In the genomic region with DNA sequence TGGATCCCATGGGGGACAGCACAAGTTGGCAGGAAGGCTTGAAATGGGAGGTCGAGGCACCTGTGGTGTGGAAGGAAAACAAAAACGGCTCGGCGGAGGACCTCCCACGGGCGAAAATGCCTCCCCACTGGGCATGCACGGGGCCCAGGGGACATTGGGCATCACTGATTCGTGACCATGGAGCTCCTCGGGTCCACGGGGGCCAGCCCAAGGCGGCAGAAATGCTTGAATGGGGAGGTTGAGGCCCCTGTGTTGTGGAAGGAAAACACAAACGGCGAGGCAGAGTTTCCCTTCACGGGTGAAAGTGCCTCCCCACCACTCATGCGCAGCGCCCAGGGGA, we compare ENCODE assay signal across 13 cellular contexts.
DNase-seq lines count a peak whose midpoint lies in the region; ATAC-seq and TF ChIP-seq lines count a peak whose summit lies in the region.
"Had no signal": no experiment of that assay in that cellular context is flagged by ENCODE, and none has a peak within 500 bp of the region (broad histone marks: within the 10 kb centered on the region; RNA-seq: fewer than 3 reads in every experiment).

No MANE protein-coding gene starts in this region.

- no CpG with 5 or more reads among the region's 16 CpGs for WGBS in H9 (ENCODE audit: extremely low coverage, insufficient read length, low lambda C conversion rate)

- H4K20me1 ChIP-seq in BLaER1 treated with 17β-estradiol and CSF1 and Interleukin-3, amounts not matched to agents 10 nM and 100 nM: 0 out of 22 replicates have a peak, but pooled peaks cover 0 to 4% (median 0%) of the 10 kb centered on the region in 11 experiments
- H4K20me1 ChIP-seq in H9 (ENCODE audit: control insufficient read depth, insufficient read depth, insufficient read length): no peaks in the 10 kb centered on the region

- intact Hi-C loops in sciatic nerve (cut with DNase I): no loop called here

- no peak overlapping the region for H3K4ac ChIP-seq in H9 (ENCODE audit: low read depth, low read length)

- 0 out of 22 replicates have a peak, but pooled peaks cover 0 to 4% (median 0%) of the 10 kb centered on the region in 11 experiments for H3K27me3 ChIP-seq in BLaER1 treated with 17β-estradiol and CSF1 and Interleukin-3, amounts not matched to agents 10 nM and 100 nM
- H3K27me3 ChIP-seq in H9 (ENCODE audit: insufficient read depth, low read length): no peaks in the 10 kb centered on the region
- H3K27me3 ChIP-seq in HAP-1 (ENCODE audit: low read depth): no peaks in the 10 kb centered on the region

- no peaks in the 10 kb centered on the region for H3K4me1 Mint-ChIP-seq in H9
- H3K4me1 Mint-ChIP-seq: CD4-positive, CD25-positive, alpha-beta regulatory T cell; naive thymus-derived CD8-positive, alpha-beta T cell had no signal

- H3K79me2 ChIP-seq in H9 (ENCODE audit: insufficient read depth, low read length): no peaks in the 10 kb centered on the region

- H2BK12ac ChIP-seq in H9 (ENCODE audit: insufficient read length, low read depth, low read length): no peak overlapping the region

- H3K27ac Mint-ChIP-seq in H9: no peak overlapping the region
- H3K27ac Mint-ChIP-seq: activated naive CD4-positive, alpha-beta T cell treated with anti-CD3 and anti-CD28 coated beads, Interleukin-2, amount 50 U/mL, for 72 hours; CD4-positive, CD25-positive, alpha-beta regulatory T cell; naive thymus-derived CD8-positive, alpha-beta T cell had no signal

- in situ Hi-C loops in HAP-1 (cut with MboI; ENCODE audit: low sequenced_read_pairs): no loop called here

- peaks cover 5 to 14% (median 6%) of the 10 kb centered on the region in 3 experiments; a peak in 6 of 7 replicates for H3K36me3 Mint-ChIP-seq in H9 (ENCODE audit: insufficient read depth in 1 of 3, low read depth in 3 of 3)
- H3K36me3 Mint-ChIP-seq: CD4-positive, CD25-positive, alpha-beta regulatory T cell; naive thymus-derived CD8-positive, alpha-beta T cell had no signal

- no peak overlapping the region for H2AFZ ChIP-seq in H9 (ENCODE audit: low read length)

- H2BK20ac ChIP-seq in H9 (ENCODE audit: low read depth, low read length, poor library complexity, severe bottlenecking): no peak overlapping the region

- no peak overlapping the region for H2BK15ac ChIP-seq in H9 (ENCODE audit: low read depth, low read length)

- H3K23me2 ChIP-seq in H9 (ENCODE audit: insufficient read length, low read depth, low read length, poor library complexity, severe bottlenecking): no peaks in the 10 kb centered on the region

- DNase-seq in H9: peak; percentile 5
- DNase-seq in hepatic stellate cell (ENCODE audit: low spot score): peak; percentile 0
- peak; percentile 39 for DNase-seq in sciatic nerve (ENCODE audit: low spot score)
- no peak for DNase-seq in Kasumi-1 (lab: John Stamatoyannopoulos, UW)
- no peak for DNase-seq in kidney tubule cell (ENCODE audit: low spot score)
- no peak for DNase-seq in HAP-1 (ENCODE audit: low spot score in 2 of 2)
- DNase-seq: CD4-positive, CD25-positive, alpha-beta regulatory T cell; DMS79; effector CD4-positive, alpha-beta T cell; NCI-H1694 treated with DMSO at 0.1 percent for 48 hours had no signal

- H3K27me3 Mint-ChIP-seq in H9 (ENCODE audit: low read depth): no peaks in the 10 kb centered on the region; the same call in none of the 2 replicates
- H3K27me3 Mint-ChIP-seq: CD4-positive, CD25-positive, alpha-beta regulatory T cell had no signal

- H3K18ac ChIP-seq in H9 (ENCODE audit: insufficient read length, low read depth, low read length): no peak overlapping the region

- H3K4me2 ChIP-seq in BLaER1 treated with 17β-estradiol and CSF1 and Interleukin-3, amounts not matched to agents 10 nM and 100 nM: peak overlapping the region in 8 of 11 experiments; percentile 35 to 88 (median 70); a peak in 14 of 22 replicates
- H3K4me2 ChIP-seq in H9 (ENCODE audit: insufficient read depth, insufficient read length, low read length): no peak overlapping the region

- no peak overlapping the region for H2AK5ac ChIP-seq in H9 (ENCODE audit: insufficient read length, low read length)

- H3K14ac ChIP-seq in H9 (ENCODE audit: insufficient read depth, low read length): no peak overlapping the region

- H3T11ph ChIP-seq in H9 (ENCODE audit: low read length): no peak overlapping the region

- no peak overlapping the region for H2BK120ac ChIP-seq in H9 (ENCODE audit: low read depth, low read length, poor library complexity, severe bottlenecking)

- no peak overlapping the region for H3K4me3 Mint-ChIP-seq in H9
- H3K4me3 Mint-ChIP-seq: CD4-positive, CD25-positive, alpha-beta regulatory T cell; naive thymus-derived CD8-positive, alpha-beta T cell had no signal

- H2BK5ac ChIP-seq in H9 (ENCODE audit: insufficient read length, low read length): no peak overlapping the region

- no peak overlapping the region for H3K9ac ChIP-seq in BLaER1 treated with 17β-estradiol and CSF1 and Interleukin-3, amounts not matched to agents 10 nM and 100 nM
- no peak overlapping the region for H3K9ac ChIP-seq in H9 (ENCODE audit: extremely low read depth, insufficient read length, low read length)

- H3K4me3 ChIP-seq in BLaER1 treated with 17β-estradiol and CSF1 and Interleukin-3, amounts not matched to agents 10 nM and 100 nM: no peak overlapping the region
- no peak overlapping the region for H3K4me3 ChIP-seq in HAP-1

- peaks cover 0 to 53% (median 28%) of the 10 kb centered on the region in 10 experiments; a peak in 15 of 20 replicates for H3K4me1 ChIP-seq in BLaER1 treated with 17β-estradiol and CSF1 and Interleukin-3, amounts not matched to agents 10 nM and 100 nM
- no peaks in the 10 kb centered on the region for H3K4me1 ChIP-seq in H9 (ENCODE audit: insufficient read depth, low read length)
- no peaks in the 10 kb centered on the region for H3K4me1 ChIP-seq in HAP-1

- peaks cover 26 to 92% (median 50%) of the 10 kb centered on the region in 11 experiments for H3K9me3 ChIP-seq in BLaER1 treated with 17β-estradiol and CSF1 and Interleukin-3, amounts not matched to agents 10 nM and 100 nM (replicated peaks in 1 of 11)
- peaks cover 97% of the 10 kb centered on the region for H3K9me3 ChIP-seq in H9 (ENCODE audit: control insufficient read depth, low read depth, low read length)
- no peaks in the 10 kb centered on the region for H3K9me3 ChIP-seq in HAP-1

- ATAC-seq in sciatic nerve: no peak
- ATAC-seq: activated naive CD4-positive, alpha-beta T cell treated with anti-CD3 and anti-CD28 coated beads, Interleukin-2, amount 50 U/mL, for 72 hours; naive thymus-derived CD8-positive, alpha-beta T cell had no signal

- no peaks in the 10 kb centered on the region for H3K36me3 ChIP-seq in BLaER1 treated with 17β-estradiol and CSF1 and Interleukin-3, amounts not matched to agents 10 nM and 100 nM
- no peaks in the 10 kb centered on the region for H3K36me3 ChIP-seq in HAP-1 (replicated peaks)

- peaks cover 96 to 99% of the 10 kb centered on the region in 2 experiments for H3K9me3 Mint-ChIP-seq in H9

- no peak overlapping the region for H4K8ac ChIP-seq in H9 (replicated peaks; ENCODE audit: insufficient read length, low read depth, low read length)

- no peak overlapping the region for H4K91ac ChIP-seq in H9 (ENCODE audit: insufficient read length, low read depth, low read length)

- no peak overlapping the region for H3K56ac ChIP-seq in H9 (ENCODE audit: insufficient read length, low read depth, low read length)

- H4K5ac ChIP-seq in H9 (ENCODE audit: insufficient read length, low read depth, low read length): no peak overlapping the region

- H3K79me1 ChIP-seq in H9 (ENCODE audit: insufficient read depth, low read depth, low read length, poor library complexity, severe bottlenecking): no peaks in the 10 kb centered on the region

- no peak overlapping the region for H3K27ac ChIP-seq in BLaER1 treated with 17β-estradiol and CSF1 and Interleukin-3, amounts not matched to agents 10 nM and 100 nM
- no peak overlapping the region for H3K27ac ChIP-seq in H9 (ENCODE audit: insufficient read length, low read depth, low read length)

- H3K23ac ChIP-seq in H9 (ENCODE audit: insufficient read length, low read depth, low read length): no peak overlapping the region

- no peak for TF ChIP-seq CTCF in H9 (conservative IDR thresholded peaks at IDR 0.05)

Comparison
In these comparisons a context has a peak if more than half of its experiments do, and no peak if none do; other contexts are left out.
1. DNase-seq: peak in H9 (single experiment), hepatic stellate cell (single experiment) and sciatic nerve (single experiment); none in Kasumi-1 (0 of 2), kidney tubule cell (single experiment) and HAP-1 (0 of 2).